Comparison of ENCODE assay signal across 8 cellular contexts in the genomic region with DNA sequence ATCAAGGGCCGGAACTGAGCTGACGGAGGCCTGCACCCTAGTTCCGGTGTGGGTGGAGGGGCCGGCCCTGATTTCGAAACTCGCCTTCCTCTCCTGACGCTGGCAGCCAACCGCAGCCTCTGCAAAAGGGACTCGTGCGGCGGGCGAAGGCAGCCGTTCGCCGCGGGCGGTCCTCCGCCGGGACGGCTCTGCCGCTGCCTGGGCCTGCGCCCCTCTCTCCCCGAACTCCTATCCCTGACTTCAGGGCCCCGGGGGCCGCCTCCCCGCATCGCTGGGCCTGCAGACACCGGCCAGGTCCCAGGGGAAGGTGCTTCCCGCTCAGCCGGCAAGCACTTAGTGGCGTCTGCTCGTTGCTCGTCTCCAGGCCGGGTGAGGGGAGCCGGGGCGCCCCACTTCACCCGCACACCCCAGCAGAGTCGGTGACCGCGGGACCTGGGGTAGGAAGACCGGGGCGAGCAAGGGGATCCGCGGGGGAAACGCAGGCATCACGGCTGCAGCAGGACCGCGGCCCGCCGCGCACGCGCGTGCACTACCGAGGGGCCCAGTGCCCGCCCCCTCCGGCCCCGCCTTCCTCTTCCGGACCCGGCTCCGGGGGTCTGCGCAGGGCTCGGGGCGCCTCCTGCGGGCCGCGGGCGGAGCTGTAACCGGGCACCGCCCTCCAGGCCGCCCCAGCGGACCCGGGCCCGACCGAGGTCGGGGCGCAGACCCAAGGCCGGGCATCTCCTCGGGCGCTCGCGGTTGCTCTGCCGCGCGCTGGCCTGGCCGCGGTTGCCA. TPM values are rescaled to one million over a fixed set of nuclear protein-coding genes. Genes with fewer than 3 reads are reported as not detected.
DNase-seq lines count a peak whose midpoint lies in the region; ATAC-seq lines count a peak whose summit lies in the region.

No MANE protein-coding gene starts in this region.

- H3K27ac ChIP-seq in CD4-positive, alpha-beta memory T cell (ENCODE audit: low read depth, low read length), result peak overlapping the region; percentile 88
- H3K27ac ChIP-seq in ectodermal cell (ENCODE audit: insufficient read depth, low read depth, low read length, poor library complexity, severe bottlenecking), result peak overlapping the region; percentile 90

- peak overlapping the region; percentile 58 to 62 for H3K4me3 ChIP-seq in CD4-positive, alpha-beta memory T cell (ENCODE audit: low read length in 2 of 2)
- peak overlapping the region; percentile 91 for H3K4me3 ChIP-seq in ectodermal cell (ENCODE audit: insufficient read depth, low read depth, low read length)

- H3K4me3 Mint-ChIP-seq in CD4-positive, alpha-beta memory T cell, result peak overlapping the region; percentile 79 to 90 (median 86)
- peak overlapping the region; percentile 66 for H3K4me3 Mint-ChIP-seq in activated CD4-positive, alpha-beta memory T cell treated with anti-CD3 and anti-CD28 coated beads for 36 hours

- peaks cover 32 to 81% (median 46%) of the 10 kb centered on the region in 4 donors for H3K4me1 Mint-ChIP-seq in CD4-positive, alpha-beta memory T cell
- peaks cover 62% of the 10 kb centered on the region for H3K4me1 Mint-ChIP-seq in activated CD4-positive, alpha-beta memory T cell treated with anti-CD3 and anti-CD28 coated beads for 36 hours (ENCODE audit: low read depth)

- intact Hi-C loops in CD4-positive, alpha-beta memory T cell (cut with micrococcal nuclease), result loop anchor here (1.0 to 2.0 kb wide), 6 partner anchors 11 to 48 kb away; a partner anchor contains a TSS
- intact Hi-C loops in activated CD4-positive, alpha-beta memory T cell treated with anti-CD3 and anti-CD28 coated beads for 36 hours (cut with micrococcal nuclease), result loop anchor here (1.0 to 5.0 kb wide), 4 partner anchors 17 to 199 kb away; no protein-coding TSS in a partner anchor

- POLR2A ChIA-PET in CD4-positive, alpha-beta memory T cell (lab: Charles Lee; ENCODE audit: partially characterized antibody), result interaction anchor here (0.9 to 21.8 kb wide), 21 partner anchors 14 to 446 kb away, joined by 3 to 1163 read pairs (median 6); a partner anchor contains a TSS
- POLR2A ChIA-PET in activated CD4-positive, alpha-beta memory T cell treated with anti-CD3 and anti-CD28 coated beads for 36 hours (lab: Charles Lee), result interaction anchor here (1.0 to 5.8 kb wide), 9 partner anchors 10 to 66 kb away, joined by 3 to 72 read pairs (median 10); a partner anchor contains a TSS

- peak overlapping the region; percentile 95 to 100 (median 98) for H3K27ac Mint-ChIP-seq in CD4-positive, alpha-beta memory T cell
- peak overlapping the region; percentile 97 for H3K27ac Mint-ChIP-seq in activated CD4-positive, alpha-beta memory T cell treated with anti-CD3 and anti-CD28 coated beads for 36 hours

- H3K9me3 ChIP-seq in CD4-positive, alpha-beta memory T cell (ENCODE audit: control insufficient read depth in 1 of 2, low read length in 2 of 2), result no peaks in the 10 kb centered on the region
- H3K9me3 ChIP-seq in ectodermal cell (ENCODE audit: control insufficient read depth, low read length), result no peaks in the 10 kb centered on the region

- WGBS in ectodermal cell, 2 experiments, result 1% methylated on average over 87 of the region's 87 CpGs

- ATAC-seq in GM19351 (IDR thresholded peaks at IDR 0.05; ENCODE audit: unreplicated experiment) (peak; percentile 57), HG03469 (IDR thresholded peaks at IDR 0.05; ENCODE audit: unreplicated experiment) (peak; percentile 39)

- H3K27me3 Mint-ChIP-seq in CD4-positive, alpha-beta memory T cell, result no peaks in the 10 kb centered on the region
- H3K27me3 Mint-ChIP-seq in activated CD4-positive, alpha-beta memory T cell treated with anti-CD3 and anti-CD28 coated beads for 36 hours, result no peaks in the 10 kb centered on the region

- no peaks in the 10 kb centered on the region for H3K9me3 Mint-ChIP-seq in CD4-positive, alpha-beta memory T cell
- H3K9me3 Mint-ChIP-seq in activated CD4-positive, alpha-beta memory T cell treated with anti-CD3 and anti-CD28 coated beads for 36 hours, result no peaks in the 10 kb centered on the region

- H3K36me3 Mint-ChIP-seq in CD4-positive, alpha-beta memory T cell, result peaks cover 14 to 53% of the 10 kb centered on the region in 2 donors
- peaks cover 38% of the 10 kb centered on the region for H3K36me3 Mint-ChIP-seq in activated CD4-positive, alpha-beta memory T cell treated with anti-CD3 and anti-CD28 coated beads for 36 hours

- no peaks in the 10 kb centered on the region for H3K27me3 ChIP-seq in CD4-positive, alpha-beta memory T cell (ENCODE audit: insufficient read depth, low read length)
- H3K27me3 ChIP-seq in ectodermal cell (ENCODE audit: control insufficient read depth, insufficient read depth, low read length, poor library complexity, severe bottlenecking), result no peaks in the 10 kb centered on the region

- CTCF ChIA-PET in CD4-positive, alpha-beta memory T cell (lab: Charles Lee; ENCODE audit: partially characterized antibody), result interaction anchor here (0.7 to 5.1 kb wide), 13 partner anchors 8 to 94 kb away, joined by 3 to 34 read pairs (median 6); a partner anchor contains a TSS
- CTCF ChIA-PET in activated CD4-positive, alpha-beta memory T cell treated with anti-CD3 and anti-CD28 coated beads for 36 hours (lab: Charles Lee), result interaction anchor here (0.7 to 4.7 kb wide), 14 partner anchors 8 to 94 kb away, joined by 3 to 25 read pairs (median 5); a partner anchor contains a TSS

- H3K4me1 ChIP-seq in CD4-positive, alpha-beta memory T cell (ENCODE audit: insufficient read depth, low read length), result peaks cover 77% of the 10 kb centered on the region
- H3K4me1 ChIP-seq in ectodermal cell (ENCODE audit: control insufficient read depth, insufficient read depth, low read length), result peaks cover 7% of the 10 kb centered on the region

- peak; percentile 89 to 94 (median 91) for DNase-seq in CD4-positive, alpha-beta memory T cell
- DNase-seq in NCI-H82 (lab: John Stamatoyannopoulos, UW) (peak; percentile 86), medulla oblongata (ENCODE audit: extremely low spot score) (peak; percentile 79)
- peak; percentile 95 for DNase-seq in activated CD4-positive, alpha-beta memory T cell treated with anti-CD3 and anti-CD28 coated beads for 36 hours
- DNase-seq in stimulated activated CD4-positive, alpha-beta T cell treated with anti-CD3 and anti-CD28 coated beads, TNF-alpha, amount 100 ng/mL, for 4 hours (ENCODE audit: low read depth in 3 of 3), result peak; percentile 74 to 79 (median 75)

- peaks cover 46% of the 10 kb centered on the region for H3K36me3 ChIP-seq in CD4-positive, alpha-beta memory T cell (ENCODE audit: insufficient read depth, low read length)
- H3K36me3 ChIP-seq in ectodermal cell (ENCODE audit: control insufficient read depth, insufficient read depth, low read length), result peaks cover 12% of the 10 kb centered on the region

RNA-seq across cellular contexts. Expression of a gene that starts 0.5 kb away (rescaled TPM):
- total RNA-seq in CD4-positive, alpha-beta memory T cell, result 100 to 1,000 TPM; 244 to 247 TPM
- 10 to 100 TPM; 12.0 to 31.3 TPM for polyA plus RNA-seq in CD4-positive, alpha-beta memory T cell
- 10 to 100 TPM; 85.9 to 89.4 TPM for total RNA-seq in activated CD4-positive, alpha-beta memory T cell treated with anti-CD3 and anti-CD28 coated beads for 36 hours
- polyA plus RNA-seq in ectodermal cell (2013, experiment 1 of 4), result 30.3 TPM
- 26.9 TPM for polyA plus RNA-seq in ectodermal cell (2013, experiment 2 of 4)
- polyA plus RNA-seq in ectodermal cell (2013, experiment 3 of 4), result 25.6 TPM
- 26.8 TPM for polyA plus RNA-seq in ectodermal cell (2013, experiment 4 of 4)

RNA-seq across cellular contexts. Expression of a gene that starts 14.7 kb away (rescaled TPM):
- 10 to 100 TPM; 22.5 to 26.3 TPM for total RNA-seq in CD4-positive, alpha-beta memory T cell
- polyA plus RNA-seq in CD4-positive, alpha-beta memory T cell, result 1 to 10 TPM in 1 of 2 donors, under 1 TPM in 1; 0.79 to 6.5 TPM
- total RNA-seq in activated CD4-positive, alpha-beta memory T cell treated with anti-CD3 and anti-CD28 coated beads for 36 hours, result 10 to 100 TPM; 14.9 to 19.4 TPM
- polyA plus RNA-seq in ectodermal cell (2013, experiment 1 of 4), result 9.5 TPM
- 8.1 TPM for polyA plus RNA-seq in ectodermal cell (2013, experiment 2 of 4)
- polyA plus RNA-seq in ectodermal cell (2013, experiment 3 of 4), result 10.0 TPM
- 10.0 TPM for polyA plus RNA-seq in ectodermal cell (2013, experiment 4 of 4)

RNA-seq across cellular contexts. Expression of a gene that starts 22.4 kb away (rescaled TPM):
- total RNA-seq in CD4-positive, alpha-beta memory T cell, result 100 to 1,000 TPM; 299 to 310 TPM
- 10 to 100 TPM; 12.8 to 63.7 TPM for polyA plus RNA-seq in CD4-positive, alpha-beta memory T cell
- total RNA-seq in activated CD4-positive, alpha-beta memory T cell treated with anti-CD3 and anti-CD28 coated beads for 36 hours, result 100 to 1,000 TPM; 273 to 279 TPM
- 47.7 TPM for polyA plus RNA-seq in ectodermal cell (2013, experiment 1 of 4)
- 45.8 TPM for polyA plus RNA-seq in ectodermal cell (2013, experiment 2 of 4)
- polyA plus RNA-seq in ectodermal cell (2013, experiment 3 of 4), result 35.1 TPM
- polyA plus RNA-seq in ectodermal cell (2013, experiment 4 of 4), result 37.3 TPM

Comparison
In these comparisons a context has a peak if more than half of its experiments do, and no peak if none do; other contexts are left out.
1. Peak in every context shown above with its lines: DNase-seq, ATAC-seq, H3K4me3 ChIP-seq and H3K27ac ChIP-seq.